In genomic region chr18:67677489-67677888, GRCh38 we compare ENCODE assay signal across 23 cellular contexts.
"Had no signal": no experiment of that assay in that cellular context is flagged by ENCODE, and none has a peak within 500 bp of the region (broad histone marks: within the 10 kb centered on the region; RNA-seq: fewer than 3 reads in every experiment).

No MANE protein-coding gene starts in this region.

- H3K4me3 ChIP-seq: colonic mucosa, coronary artery, dorsolateral prefrontal cortex, esophagus muscularis mucosa, esophagus squamous epithelium, gastrocnemius medialis, gastroesophageal sphincter, heart left ventricle, heart right ventricle had no signal

- H3K9me3 ChIP-seq: colonic mucosa, esophagus muscularis mucosa, esophagus squamous epithelium, gastrocnemius medialis, gastroesophageal sphincter had no signal

- H3K27me3 ChIP-seq: colonic mucosa, esophagus muscularis mucosa, esophagus squamous epithelium, gastrocnemius medialis, gastroesophageal sphincter, heart left ventricle, heart right ventricle had no signal

- H3K27ac ChIP-seq: colonic mucosa, coronary artery, dorsolateral prefrontal cortex, epithelial cell of prostate, esophagus muscularis mucosa, esophagus squamous epithelium, foreskin keratinocyte, gastrocnemius medialis, gastroesophageal sphincter, heart left ventricle, heart right ventricle had no signal

- DNase-seq: colonic mucosa; cortex of kidney; dermis blood vessel endothelial cell; dorsolateral prefrontal cortex; effector CD4-positive, alpha-beta T cell; effector CD8-positive, alpha-beta T cell; effector memory CD4-positive, alpha-beta T cell; effector memory CD8-positive, alpha-beta T cell; endodermal cell; erythroblast; esophagus squamous epithelium; foreskin fibroblast; foreskin keratinocyte; foreskin melanocyte; gastrocnemius medialis; glutamatergic neuron; head of caudate nucleus; heart left ventricle; heart right ventricle had no signal

- H3K36me3 ChIP-seq: colonic mucosa, esophagus muscularis mucosa, esophagus squamous epithelium, gastrocnemius medialis, gastroesophageal sphincter, heart left ventricle, heart right ventricle had no signal
